Comparison of ENCODE assay signal across 22 cellular contexts in the genomic region with DNA sequence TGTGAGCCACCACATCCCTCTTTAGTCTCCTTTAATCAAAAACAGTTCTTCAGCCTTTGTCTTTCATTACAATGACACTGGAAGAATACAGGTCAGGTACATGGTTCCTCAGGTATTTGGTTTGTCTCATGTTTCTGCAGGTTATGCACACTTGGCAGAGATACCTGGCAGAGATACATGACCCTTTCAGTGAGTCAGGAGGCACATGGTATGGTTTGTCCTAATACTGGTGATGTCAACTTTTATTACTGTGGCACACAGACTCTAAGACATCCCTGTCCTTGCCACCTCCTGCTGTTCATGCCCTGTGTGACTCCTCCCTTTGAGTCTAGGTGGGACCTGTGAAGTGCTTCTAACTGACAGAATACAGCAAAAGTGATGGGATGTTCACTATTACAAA. TPM values are rescaled to one million over a fixed set of nuclear protein-coding genes. Genes with fewer than 3 reads are reported as not detected.
DNase-seq lines count a peak whose midpoint lies in the region; TF ChIP-seq lines count a peak whose summit lies in the region.
"Had no signal": no experiment of that assay in that cellular context is flagged by ENCODE, and none has a peak within 500 bp of the region (broad histone marks: within the 10 kb centered on the region; RNA-seq: fewer than 3 reads in every experiment).

No MANE protein-coding gene starts in this region.

- no peaks in the 10 kb centered on the region for H3K27me3 Mint-ChIP-seq in mesothelial cell of epicardium (ENCODE audit: low read depth)
- H3K27me3 Mint-ChIP-seq in T-helper 2 cell treated with Interferon-gamma antibody and Interleukin-4, amounts not matched to agents 5 μg/mL and 100 μg/mL, for 36 hours (ENCODE audit: low read depth) = no peaks in the 10 kb centered on the region
- H3K27me3 Mint-ChIP-seq: activated naive CD8-positive, alpha-beta T cell; central memory CD8-positive, alpha-beta T cell had no signal

- CTCF ChIA-PET in OCI-LY7 (lab: Charles Lee; ENCODE audit: unreplicated experiment) = no interaction called here

- no peak overlapping the region for H3K4me2 ChIP-seq in OCI-LY7 (ENCODE audit: low read length)

- no TSS peak for BruUV-seq in OCI-LY7 (replicated peaks; lab: Mats Ljungman, UMichigan)

- intact Hi-C loops in OCI-LY7 (cut with micrococcal nuclease; ENCODE audit: unreplicated experiment) = no loop called here

- H3K36me3 ChIP-seq in OCI-LY7 (ENCODE audit: insufficient read depth, low read length) = no peaks in the 10 kb centered on the region
- H3K36me3 ChIP-seq: gastroesophageal sphincter, right lobe of liver, upper lobe of right lung had no signal

- no peaks in the 10 kb centered on the region for H3K36me3 Mint-ChIP-seq in mesothelial cell of epicardium
- no peaks in the 10 kb centered on the region for H3K36me3 Mint-ChIP-seq in T-helper 2 cell treated with Interferon-gamma antibody and Interleukin-4, amounts not matched to agents 5 μg/mL and 100 μg/mL, for 36 hours (ENCODE audit: low read depth)
- H3K36me3 Mint-ChIP-seq: activated naive CD8-positive, alpha-beta T cell had no signal

- no peak overlapping the region for H3K4me3 Mint-ChIP-seq in mesothelial cell of epicardium
- no peak overlapping the region for H3K4me3 Mint-ChIP-seq in T-helper 2 cell treated with Interferon-gamma antibody and Interleukin-4, amounts not matched to agents 5 μg/mL and 100 μg/mL, for 36 hours
- H3K4me3 Mint-ChIP-seq: activated CD4-positive, alpha-beta T cell treated with anti-CD3 and anti-CD28 coated beads, Interleukin-2, amount 10 ng/mL, durations not matched to agents 7 days and 5 days; activated naive CD8-positive, alpha-beta T cell; activated T-cell treated with anti-CD3 and anti-CD28 coated beads, Interleukin-2, amount 50 U/mL, for 4 hours; central memory CD8-positive, alpha-beta T cell; endodermal cell; neural crest cell had no signal

- H3K27ac ChIP-seq in C4-2B = peak overlapping the region; percentile 79
- H3K27ac ChIP-seq in OCI-LY7 (ENCODE audit: low read depth, low read length, poor library complexity, severe bottlenecking) = no peak overlapping the region
- H3K27ac ChIP-seq: gastroesophageal sphincter, right lobe of liver, upper lobe of right lung had no signal

- H3K4me3 ChIP-seq in LNCaP clone FGC (ENCODE audit: low read depth, low read length) = no peak overlapping the region
- H3K4me3 ChIP-seq in OCI-LY7 (ENCODE audit: low read depth, low read length, poor library complexity, severe bottlenecking) = no peak overlapping the region
- H3K4me3 ChIP-seq: gastroesophageal sphincter, right lobe of liver, upper lobe of right lung had no signal

- POLR2A ChIA-PET in OCI-LY7 (lab: Charles Lee) = no interaction called here

- peaks cover 19% of the 10 kb centered on the region for H3K4me1 Mint-ChIP-seq in mesothelial cell of epicardium
- peaks cover 45% of the 10 kb centered on the region for H3K4me1 Mint-ChIP-seq in T-helper 2 cell treated with Interferon-gamma antibody and Interleukin-4, amounts not matched to agents 5 μg/mL and 100 μg/mL, for 36 hours (ENCODE audit: low read depth)

- H3K79me2 ChIP-seq in OCI-LY7 (ENCODE audit: insufficient read depth, low read depth, low read length) = no peaks in the 10 kb centered on the region

- H2AFZ ChIP-seq in OCI-LY7 (ENCODE audit: low read length) = no peak overlapping the region

- peak; percentile 96 for DNase-seq in LNCaP clone FGC (ENCODE audit: low read depth)
- peak; percentile 20 for DNase-seq in SW480 (ENCODE audit: low spot score)
- DNase-seq in mesothelial cell of epicardium (ENCODE audit: low spot score in 2 of 2, unreplicated experiment in 2 of 2) = no peak
- no peak for DNase-seq in NCI-H82 (lab: John Stamatoyannopoulos, UW)
- no peak for DNase-seq in OCI-LY7 (ENCODE audit: low spot score)
- DNase-seq in stimulated activated CD4-positive, alpha-beta T cell treated with anti-CD3 and anti-CD28 coated beads, Interleukin-2, amount 100 ng/mL, for 48 hours = no peak
- no peak for DNase-seq in T-helper 2 cell treated with Interferon-gamma antibody and Interleukin-4, amounts not matched to agents 5 μg/mL and 100 μg/mL, for 36 hours (ENCODE audit: low spot score)
- DNase-seq: activated CD4-positive, alpha-beta T cell treated with anti-CD3 and anti-CD28 coated beads, Interleukin-2, amount 10 ng/mL, durations not matched to agents 7 days and 5 days; activated T-cell treated with anti-CD3 and anti-CD28 coated beads, Interleukin-2, amount 50 U/mL, for 4 hours; AML-193; DMS79; endodermal cell; GOT3; NCI-H526 treated with DMSO at 0.1 percent for 48 hours; right lobe of liver; SIG-M5; upper lobe of right lung had no signal

- H4K20me1 ChIP-seq in OCI-LY7 (ENCODE audit: insufficient read depth, low read length) = no peaks in the 10 kb centered on the region

- peak overlapping the region; percentile 16 for H3K27ac Mint-ChIP-seq in mesothelial cell of epicardium
- no peak overlapping the region for H3K27ac Mint-ChIP-seq in T-helper 2 cell treated with Interferon-gamma antibody and Interleukin-4, amounts not matched to agents 5 μg/mL and 100 μg/mL, for 36 hours
- H3K27ac Mint-ChIP-seq: activated CD4-positive, alpha-beta T cell treated with anti-CD3 and anti-CD28 coated beads, Interleukin-2, amount 10 ng/mL, durations not matched to agents 7 days and 5 days; activated naive CD8-positive, alpha-beta T cell; endodermal cell had no signal

- TF ChIP-seq CTCF in C4-2B (conservative IDR thresholded peaks at IDR 0.05) = no peak
- TF ChIP-seq CTCF in LNCaP clone FGC (IDR thresholded peaks at IDR 0.05; ENCODE audit: control insufficient read depth, extremely low read depth, insufficient read depth) = no peak
- no peak for TF ChIP-seq CTCF in mesothelial cell of epicardium (IDR thresholded peaks at IDR 0.05; ENCODE audit: unreplicated experiment)
- TF ChIP-seq CTCF in OCI-LY7 (conservative IDR thresholded peaks at IDR 0.05; ENCODE audit: low read length) = no peak

- H3K9me2 ChIP-seq in OCI-LY7 (ENCODE audit: insufficient read depth, low read length) = no peaks in the 10 kb centered on the region

- H3K4me1 ChIP-seq in OCI-LY7 (ENCODE audit: insufficient read depth, low read length, poor library complexity, severe bottlenecking) = no peaks in the 10 kb centered on the region
- H3K4me1 ChIP-seq: right lobe of liver had no signal

- peaks cover 3% of the 10 kb centered on the region for H3K9me3 Mint-ChIP-seq in mesothelial cell of epicardium
- H3K9me3 Mint-ChIP-seq in T-helper 2 cell treated with Interferon-gamma antibody and Interleukin-4, amounts not matched to agents 5 μg/mL and 100 μg/mL, for 36 hours = no peaks in the 10 kb centered on the region
- H3K9me3 Mint-ChIP-seq: activated CD4-positive, alpha-beta T cell treated with anti-CD3 and anti-CD28 coated beads, Interleukin-2, amount 10 ng/mL, durations not matched to agents 7 days and 5 days; activated T-cell treated with anti-CD3 and anti-CD28 coated beads, Interleukin-2, amount 50 U/mL, for 4 hours; central memory CD8-positive, alpha-beta T cell; endodermal cell; neural crest cell had no signal

- no peaks in the 10 kb centered on the region for H3K9me3 ChIP-seq in OCI-LY7 (ENCODE audit: low read length)
- H3K9me3 ChIP-seq: gastroesophageal sphincter, right lobe of liver, upper lobe of right lung had no signal

RNA-seq across cellular contexts. Expression of gene SPIRE1, which starts 58.4 kb away (rescaled TPM):
- total RNA-seq in mesothelial cell of epicardium (24.2 to 27.4 TPM (median 25.1 TPM) in 3 replicates), OCI-LY7 (2022) (1.1 and 2.4 TPM in 2 replicates)
- 0.19 TPM in 1 of 2 replicates, not detected in the other for total RNA-seq in OCI-LY7 (2014; rRNA removed; shearing (Covaris generic))

Comparison
In these comparisons a context has a peak if more than half of its experiments do, and no peak if none do; other contexts are left out.
1. DNase-seq: peak in LNCaP clone FGC (single experiment) and SW480 (single experiment); none in mesothelial cell of epicardium (0 of 2), NCI-H82 (single experiment), OCI-LY7 (single experiment), stimulated activated CD4-positive, alpha-beta T cell treated with anti-CD3 and anti-CD28 coated beads, Interleukin-2, amount 100 ng/mL, for 48 hours (0 of 2) and T-helper 2 cell treated with Interferon-gamma antibody and Interleukin-4, amounts not matched to agents 5 μg/mL and 100 μg/mL, for 36 hours (single experiment).